22 cellular contexts compared by ENCODE assay signal in genomic region chr17:72606656-72607055, GRCh38.
DNase-seq lines count a peak whose midpoint lies in the region; ATAC-seq, FAIRE-seq and TF ChIP-seq lines count a peak whose summit lies in the region.
"Had no signal": no experiment of that assay in that cellular context is flagged by ENCODE, and none has a peak within 500 bp of the region (broad histone marks: within the 10 kb centered on the region; RNA-seq: fewer than 3 reads in every experiment).

No MANE protein-coding gene starts in this region.

- H3K27ac ChIP-seq in Panc1 (ENCODE audit: low read length) (peak overlapping the region; percentile 45), esophagus squamous epithelium (no peak overlapping the region)
- no peak overlapping the region for H3K27ac ChIP-seq in effector memory CD4-positive, alpha-beta T cell (ENCODE audit: insufficient read depth, low read length, poor library complexity, severe bottlenecking)

- no peaks in the 10 kb centered on the region for H3K27me3 ChIP-seq in Panc1 (ENCODE audit: control insufficient read depth, insufficient read depth, low read length)
- no peaks in the 10 kb centered on the region for H3K27me3 ChIP-seq in bronchial epithelial cell (ENCODE audit: control insufficient read depth, insufficient read depth, low read length)
- H3K27me3 ChIP-seq in esophagus squamous epithelium = peaks cover 0 to 27% (median 0%) of the 10 kb centered on the region in 4 donors
- no peaks in the 10 kb centered on the region for H3K27me3 ChIP-seq in effector memory CD4-positive, alpha-beta T cell (replicated peaks; ENCODE audit: control insufficient read depth, insufficient read depth, low read length, poor library complexity, severe bottlenecking)
- H3K27me3 ChIP-seq: BE2C had no signal

- TF ChIP-seq POLR2A in GM12891 (IDR thresholded peaks at IDR 0.05; ENCODE audit: low read depth, low read length) (no peak), esophagus squamous epithelium (IDR thresholded peaks at IDR 0.05) (no peak)

- intact Hi-C loops in Panc1 (cut with micrococcal nuclease; ENCODE audit: unreplicated experiment) (no loop called here), esophagus squamous epithelium (cut with DNase I) (no loop called here)

- H3K4me1 ChIP-seq in Panc1 (ENCODE audit: control insufficient read depth, insufficient read depth, low read length) = peaks cover 16% of the 10 kb centered on the region
- peaks cover 5 to 45% (median 17%) of the 10 kb centered on the region in 3 donors for H3K4me1 ChIP-seq in esophagus squamous epithelium
- H3K4me1 ChIP-seq in effector memory CD4-positive, alpha-beta T cell (ENCODE audit: control insufficient read depth, insufficient read depth, low read length, poor library complexity, severe bottlenecking) = no peaks in the 10 kb centered on the region
- H3K4me1 ChIP-seq: BE2C had no signal

- H3K4me3 ChIP-seq in Panc1 (ENCODE audit: low read depth in 2 of 2, low read length in 2 of 2) (no peak overlapping the region), bronchial epithelial cell (ENCODE audit: low read depth, low read length) (no peak overlapping the region), esophagus squamous epithelium (no peak overlapping the region)
- no peak overlapping the region for H3K4me3 ChIP-seq in effector memory CD4-positive, alpha-beta T cell (ENCODE audit: insufficient read depth, low read depth, low read length, poor library complexity, severe bottlenecking)

- no TSS peak for BruUV-seq in Panc1 (replicated peaks; lab: Mats Ljungman, UMichigan)

- ATAC-seq in Panc1 = no peak
- no peak for ATAC-seq in GM18907 (IDR thresholded peaks at IDR 0.05; ENCODE audit: unreplicated experiment)
- ATAC-seq: HCT116, HepG2 had no signal

- H3K9me3 ChIP-seq in Panc1 (ENCODE audit: control insufficient read depth, insufficient read depth, low read depth, low read length) (no peaks in the 10 kb centered on the region), esophagus squamous epithelium (no peaks in the 10 kb centered on the region)
- no peaks in the 10 kb centered on the region for H3K9me3 ChIP-seq in effector memory CD4-positive, alpha-beta T cell (ENCODE audit: control insufficient read depth, low read length)
- H3K9me3 ChIP-seq: BE2C had no signal

- DNase-seq in DMS53 (lab: John Stamatoyannopoulos, UW) (peak; percentile 62), DMS53 treated with DMSO at 0.1 percent for 48 hours (lab: John Stamatoyannopoulos, UW; ENCODE audit: unreplicated experiment) (no peak), GM12891 (ENCODE audit: insufficient read length, low spot score) (no peak), Panc1 (ENCODE audit: low read depth, low spot score) (no peak), bronchial epithelial cell (ENCODE audit: low read depth) (no peak), esophagus squamous epithelium (lab: John Stamatoyannopoulos, UW) (no peak)
- DNase-seq in effector memory CD4-positive, alpha-beta T cell = no peak
- DNase-seq: BE2C; C1 segment of cervical spinal cord; CD4-positive, CD25-positive, alpha-beta regulatory T cell; CD8-positive, alpha-beta memory T cell; COR-L47; DMS 273 treated with DMSO at 0.1 percent for 48 hours; DMS79; GDM1; GOT3; H7; HFFc6; KBM-7 had no signal

- POLR2A ChIA-PET in Panc1 (lab: Charles Lee) = interaction anchor here (0.6 kb wide), 1 partner anchor 692 kb away, joined by 3 read pairs; no protein-coding TSS in a partner anchor

- H3K36me3 ChIP-seq in Panc1 (ENCODE audit: control insufficient read depth, insufficient read depth, low read length) (no peaks in the 10 kb centered on the region), bronchial epithelial cell (ENCODE audit: control insufficient read depth, insufficient read depth, low read length) (no peaks in the 10 kb centered on the region), esophagus squamous epithelium (no peaks in the 10 kb centered on the region)
- H3K36me3 ChIP-seq in effector memory CD4-positive, alpha-beta T cell (ENCODE audit: control insufficient read depth, insufficient read depth, low read length) = no peaks in the 10 kb centered on the region
- H3K36me3 ChIP-seq: BE2C had no signal

- in situ Hi-C loops in Panc1 (cut with HindIII; ENCODE audit: low pct_unique_long_range_greater_than_20kb, low sequenced_read_pairs) = no loop called here

- TF ChIP-seq CTCF in Panc1 (IDR thresholded peaks at IDR 0.05) = no peak
- TF ChIP-seq CTCF in bronchial epithelial cell (IDR thresholded peaks at IDR 0.05; ENCODE audit: insufficient read depth, low read length, severe bottlenecking) = no peak
- TF ChIP-seq CTCF in esophagus squamous epithelium (IDR thresholded peaks at IDR 0.05) = no peak

- CTCF ChIA-PET in Panc1 (lab: Charles Lee) = no interaction called here

- FAIRE-seq in GM12891 (lab: Jason Lieb, UNC) (no peak), bronchial epithelial cell (lab: Jason Lieb, UNC) (peak; percentile 13)
- FAIRE-seq: HepG2 had no signal

TF ChIP-seq in GM12891, 5 proteins besides CTCF, POLR2A, EP300 and RAD21:
- TF ChIP-seq TAF1 (IDR thresholded peaks at IDR 0.05; ENCODE audit: low read depth, low read length) (no peak), SPI1 (IDR thresholded peaks at IDR 0.05; ENCODE audit: low read depth, low read length) (0 out of 2 replicates have a peak, but pooled peaks have one; percentile 21)
